In genomic region chr3:146818866-146819265, GRCh38 we compare ENCODE assay signal across 26 cellular contexts.
"Had no signal": no experiment of that assay in that cellular context is flagged by ENCODE, and none has a peak within 500 bp of the region (broad histone marks: within the 10 kb centered on the region; RNA-seq: fewer than 3 reads in every experiment).

No MANE protein-coding gene starts in this region.

- H3K36me3 ChIP-seq: esophagus squamous epithelium, transverse colon had no signal

- H3K4me1 ChIP-seq: esophagus squamous epithelium, parathyroid adenoma, testis, transverse colon had no signal

- H3K36me3 Mint-ChIP-seq: activated CD8-positive, alpha-beta memory T cell treated with anti-CD3 and anti-CD28 coated beads, Interleukin-2, amount 10 ng/mL, durations not matched to agents 7 days and 5 days; activated naive CD4-positive, alpha-beta T cell treated with anti-CD3 and anti-CD28 coated beads, Interleukin-2, amount 50 U/mL, for 24 hours; naive thymus-derived CD8-positive, alpha-beta T cell had no signal

- H2AFZ ChIP-seq: parathyroid adenoma had no signal

- H3K4me3 ChIP-seq: esophagus squamous epithelium, testis, transverse colon had no signal

- H3K79me2 ChIP-seq: parathyroid adenoma had no signal

- H3K27ac Mint-ChIP-seq: activated CD4-positive, alpha-beta T cell treated with anti-CD3 and anti-CD28 coated beads for 36 hours; activated CD8-positive, alpha-beta memory T cell treated with anti-CD3 and anti-CD28 coated beads, Interleukin-2, amount 10 ng/mL, durations not matched to agents 7 days and 5 days; activated CD8-positive, alpha-beta T cell treated with anti-CD3 and anti-CD28 coated beads, Interleukin-2, amount 10 ng/mL, durations not matched to agents 7 days and 5 days; activated naive CD4-positive, alpha-beta T cell treated with anti-CD3 and anti-CD28 coated beads, Interleukin-2, amount 50 U/mL, for 24 hours; activated naive CD8-positive, alpha-beta T cell treated with anti-CD3 and anti-CD28 coated beads, Interleukin-2, amount 50 U/mL, for 24 hours; activated T-helper 2 cell treated with anti-CD3 and anti-CD28 coated beads, Interferon-gamma antibody, Interleukin-2, Interleukin-4, amounts not matched to agents 10 μg/mL and 5 μg/mL and 100 μg/mL, durations not matched to agents 14 hours and 24 hours and 36 hours; dendritic cell treated with granulocyte-macrophage colony-stimulating factor and Interleukin-4, amounts not matched to agents 40 ng/mL and 50 ng/mL, for 4 days; endodermal cell; naive thymus-derived CD8-positive, alpha-beta T cell had no signal

- H3K4me3 Mint-ChIP-seq: activated CD4-positive, alpha-beta T cell treated with anti-CD3 and anti-CD28 coated beads for 36 hours; activated CD8-positive, alpha-beta memory T cell treated with anti-CD3 and anti-CD28 coated beads, Interleukin-2, amount 10 ng/mL, durations not matched to agents 7 days and 5 days; activated CD8-positive, alpha-beta T cell treated with anti-CD3 and anti-CD28 coated beads, Interleukin-2, amount 10 ng/mL, durations not matched to agents 7 days and 5 days; activated naive CD4-positive, alpha-beta T cell treated with anti-CD3 and anti-CD28 coated beads, Interleukin-2, amount 50 U/mL, for 24 hours; activated naive CD8-positive, alpha-beta T cell treated with anti-CD3 and anti-CD28 coated beads, Interleukin-2, amount 50 U/mL, for 24 hours; central memory CD8-positive, alpha-beta T cell; dendritic cell treated with granulocyte-macrophage colony-stimulating factor and Interleukin-4, amounts not matched to agents 40 ng/mL and 50 ng/mL, for 4 days; endodermal cell; naive thymus-derived CD8-positive, alpha-beta T cell; neural crest cell had no signal

- H3K9ac ChIP-seq: parathyroid adenoma had no signal

- DNase-seq: activated CD4-positive, alpha-beta T cell treated with anti-CD3 and anti-CD28 coated beads for 36 hours; activated CD4-positive, CD25-positive, alpha-beta regulatory T cell; activated CD8-positive, alpha-beta memory T cell treated with anti-CD3 and anti-CD28 coated beads, Interleukin-2, amount 10 ng/mL, durations not matched to agents 7 days and 5 days; activated CD8-positive, alpha-beta T cell treated with anti-CD3 and anti-CD28 coated beads, Interleukin-2, amount 10 ng/mL, durations not matched to agents 7 days and 5 days; activated naive CD8-positive, alpha-beta T cell treated with anti-CD3 and anti-CD28 coated beads, Interleukin-2, amount 50 U/mL, for 24 hours; activated T-cell treated with anti-CD3 and anti-CD28 coated beads, Interleukin-2, amount 50 U/mL, for 48 hours; amygdala; endodermal cell; esophagus squamous epithelium; islet precursor cell; left ventricle myocardium superior; naive thymus-derived CD8-positive, alpha-beta T cell; occipital lobe; right cardiac atrium; stimulated activated CD4-positive, alpha-beta T cell treated with anti-CD3 and anti-CD28 coated beads, Interleukin-12 subunit alpha, Interleukin-12 subunit beta, amount 100 ng/mL, for 4 hours; stimulated activated CD4-positive, alpha-beta T cell treated with anti-CD3 and anti-CD28 coated beads, Interleukin-4, amount 100 ng/mL, for 1 hour; stimulated activated naive CD8-positive, alpha-beta T cell treated with anti-CD3 and anti-CD28 coated beads, Interleukin-15, Interleukin-2, amounts not matched to agents 100 U/mL and 50 U/mL, for 24 hours; testis; transverse colon had no signal

- H3K27ac ChIP-seq: epithelial cell of prostate, esophagus squamous epithelium, parathyroid adenoma, testis, transverse colon had no signal

- H3K9me3 Mint-ChIP-seq: activated naive CD8-positive, alpha-beta T cell treated with anti-CD3 and anti-CD28 coated beads, Interleukin-2, amount 50 U/mL, for 24 hours; activated T-helper 2 cell treated with anti-CD3 and anti-CD28 coated beads, Interferon-gamma antibody, Interleukin-2, Interleukin-4, amounts not matched to agents 10 μg/mL and 5 μg/mL and 100 μg/mL, durations not matched to agents 14 hours and 24 hours and 36 hours; central memory CD8-positive, alpha-beta T cell; dendritic cell treated with granulocyte-macrophage colony-stimulating factor and Interleukin-4, amounts not matched to agents 40 ng/mL and 50 ng/mL, for 4 days; endodermal cell; neural crest cell had no signal

- H3K9me3 ChIP-seq: esophagus squamous epithelium, testis, transverse colon had no signal

- H3K27me3 Mint-ChIP-seq: activated CD4-positive, alpha-beta T cell treated with anti-CD3 and anti-CD28 coated beads for 36 hours; activated CD8-positive, alpha-beta memory T cell treated with anti-CD3 and anti-CD28 coated beads, Interleukin-2, amount 10 ng/mL, durations not matched to agents 7 days and 5 days; activated naive CD4-positive, alpha-beta T cell treated with anti-CD3 and anti-CD28 coated beads, Interleukin-2, amount 50 U/mL, for 24 hours; activated naive CD8-positive, alpha-beta T cell treated with anti-CD3 and anti-CD28 coated beads, Interleukin-2, amount 50 U/mL, for 24 hours; central memory CD8-positive, alpha-beta T cell; dendritic cell treated with granulocyte-macrophage colony-stimulating factor and Interleukin-4, amounts not matched to agents 40 ng/mL and 50 ng/mL, for 4 days; naive thymus-derived CD8-positive, alpha-beta T cell had no signal

- H3K4me1 Mint-ChIP-seq: activated CD4-positive, alpha-beta T cell treated with anti-CD3 and anti-CD28 coated beads for 36 hours; activated CD8-positive, alpha-beta memory T cell treated with anti-CD3 and anti-CD28 coated beads, Interleukin-2, amount 10 ng/mL, durations not matched to agents 7 days and 5 days; activated naive CD4-positive, alpha-beta T cell treated with anti-CD3 and anti-CD28 coated beads, Interleukin-2, amount 50 U/mL, for 24 hours; activated naive CD8-positive, alpha-beta T cell treated with anti-CD3 and anti-CD28 coated beads, Interleukin-2, amount 50 U/mL, for 24 hours; central memory CD8-positive, alpha-beta T cell; naive thymus-derived CD8-positive, alpha-beta T cell had no signal

- H3K27me3 ChIP-seq: esophagus squamous epithelium, testis, transverse colon had no signal
